ENCODE assay signal across 8 cellular contexts in genomic region chr19:41353466-41354342, GRCh38. TPM values are rescaled to one million over a fixed set of nuclear protein-coding genes. Genes with fewer than 3 reads are reported as not detected.
DNase-seq lines count a peak whose midpoint lies in the region; ATAC-seq, FAIRE-seq and TF ChIP-seq lines count a peak whose summit lies in the region.

TSS of gene TGFB1 (minus strand) at chr19:41353922. CDS start at chr19:41353044, 878 bp downstream.

- intact Hi-C loops in Caco-2 (cut with micrococcal nuclease; ENCODE audit: unreplicated experiment) (loop anchor here (1.0 kb wide), 2 partner anchors 10 to 43 kb away; partner anchors contain the start of gene CCDC97), left ventricle myocardium superior (cut with micrococcal nuclease) (no loop called here)

- H3K9me3 ChIP-seq in Caco-2, result no peaks in the 10 kb centered on the region
- H3K9me3 ChIP-seq in KOPT-K1 (ENCODE audit: insufficient read depth, low read length, poor library complexity, severe bottlenecking), result no peaks in the 10 kb centered on the region

- ATAC-seq in GM21447 (IDR thresholded peaks at IDR 0.05; ENCODE audit: unreplicated experiment) (peak; percentile 35), left ventricle myocardium superior (peak; percentile 71)

- H3K4me3 Mint-ChIP-seq in Caco-2 (ENCODE audit: unreplicated experiment), result peak within 1 kb of the TSS; percentile 83

- FAIRE-seq in urothelium cell line (lab: Jason Lieb, UNC), result no peak

- DNase-seq in Caco-2, result peak; percentile 77 to 87
- peak; percentile 82 to 95 (median 94) for DNase-seq in T-helper 2 cell
- DNase-seq in amniotic stem cell (lab: John Stamatoyannopoulos, UW), result peak; percentile 76
- peak; percentile 94 for DNase-seq in left ventricle myocardium superior
- DNase-seq in pulmonary artery endothelial cell (ENCODE audit: low read depth, low spot score), result peak; percentile 54
- DNase-seq in urothelium cell line (ENCODE audit: low spot score), result peak; percentile 97

- CTCF ChIA-PET in Caco-2 (lab: Charles Lee), result interaction anchor here (0.6 to 2.2 kb wide), 6 partner anchors 10 to 89 kb away, joined by 3 to 31 read pairs (median 4); partner anchors contain the start of genes B9D2 and HNRNPUL1

- BruUV-seq in Caco-2 (replicated peaks; lab: Mats Ljungman, UMichigan), result TSS peak; percentile 82

- peak within 1 kb of the TSS; percentile 23 for H3K27ac Mint-ChIP-seq in Caco-2 (ENCODE audit: unreplicated experiment)

- H3K4me1 ChIP-seq in Caco-2, result peaks cover 4% of the 10 kb centered on the region; the same call in 1 of the 2 replicates

- peaks cover 11% of the 10 kb centered on the region for H3K27me3 Mint-ChIP-seq in Caco-2 (ENCODE audit: insufficient read depth, unreplicated experiment)

- peak; percentile 96 for TF ChIP-seq CTCF in Caco-2 (IDR thresholded peaks at IDR 0.05; ENCODE audit: insufficient read depth in 1 of 2, low read depth in 1 of 2, low read length in 1 of 2, severe bottlenecking in 1 of 2, unreplicated experiment in 1 of 2)

- peak within 1 kb of the TSS; percentile 75 for H3K27ac ChIP-seq in KOPT-K1 (ENCODE audit: low read depth, low read length, poor library complexity, severe bottlenecking)

- H3K36me3 Mint-ChIP-seq in Caco-2 (ENCODE audit: insufficient read depth, unreplicated experiment), result peaks cover 16% of the 10 kb centered on the region

- H3K4me1 Mint-ChIP-seq in Caco-2 (ENCODE audit: low read depth, unreplicated experiment), result peaks cover 24% of the 10 kb centered on the region

- H3K9me3 Mint-ChIP-seq in Caco-2 (ENCODE audit: unreplicated experiment), result no peaks in the 10 kb centered on the region

- H3K27me3 ChIP-seq in Caco-2 (replicated peaks; ENCODE audit: control insufficient read depth, insufficient read depth, low read length), result no peaks in the 10 kb centered on the region; the same call in 1 of the 2 replicates

- H3K4me3 ChIP-seq in Caco-2 (ENCODE audit: low read depth, low read length), result peak within 1 kb of the TSS; percentile 73

- H3K36me3 ChIP-seq in Caco-2 (ENCODE audit: control insufficient read depth, insufficient read depth, low read length), result no peaks in the 10 kb centered on the region
- H3K36me3 ChIP-seq in KOPT-K1 (ENCODE audit: insufficient read depth, low read length), result 0 out of 2 replicates have a peak, but pooled peaks cover 8% of the 10 kb centered on the region

- POLR2A ChIA-PET in Caco-2 (lab: Charles Lee), result interaction anchor here (0.7 to 2.0 kb wide), 2 partner anchors 10 to 12 kb away, joined by 8 to 17 read pairs; partner anchors contain the start of gene B9D2

RNA-seq across cellular contexts. Expression of gene TGFB1, which starts in this region (rescaled TPM):
- total RNA-seq in Caco-2 (2022) (15.0 and 15.3 TPM in 2 replicates), left ventricle myocardium superior (13.2 TPM), pulmonary artery endothelial cell (18.2 and 18.9 TPM in 2 replicates)

Comparison
In these comparisons a context has a peak if more than half of its experiments do, and no peak if none do; other contexts are left out.
1. Peak in every context shown above with its lines: DNase-seq, ATAC-seq, H3K4me3 ChIP-seq and H3K27ac ChIP-seq.